8 cellular contexts compared by ENCODE assay signal in genomic region chr17:40542562-40543411, GRCh38. TPM values are rescaled to one million over a fixed set of nuclear protein-coding genes. Genes with fewer than 3 reads are reported as not detected.
DNase-seq lines count a peak whose midpoint lies in the region; ATAC-seq and TF ChIP-seq lines count a peak whose summit lies in the region.

No MANE protein-coding gene starts in this region.

- peak overlapping the region; percentile 54 to 88 (median 84) for H3K4me2 ChIP-seq in BLaER1 treated with 17β-estradiol and CSF1 and Interleukin-3, amounts not matched to agents 10 nM and 100 nM

- H3K9me3 ChIP-seq in BLaER1 treated with 17β-estradiol and CSF1 and Interleukin-3, amounts not matched to agents 10 nM and 100 nM (replicated peaks in 1 of 11), result no peaks in the 10 kb centered on the region
- H3K9me3 ChIP-seq in lung (ENCODE audit: control insufficient read depth in 2 of 2, insufficient read depth in 1 of 2, low read length in 1 of 2) (no peaks in the 10 kb centered on the region), subcutaneous abdominal adipose tissue (ENCODE audit: control insufficient read depth in 5 of 5, low read length in 5 of 5) (peaks cover 0 to 2% (median 0%) of the 10 kb centered on the region in 5 donors)

- no peaks in the 10 kb centered on the region for H3K27me3 ChIP-seq in BLaER1 treated with 17β-estradiol and CSF1 and Interleukin-3, amounts not matched to agents 10 nM and 100 nM
- H3K27me3 ChIP-seq in lung (ENCODE audit: control insufficient read depth, insufficient read depth) (no peaks in the 10 kb centered on the region), subcutaneous abdominal adipose tissue (ENCODE audit: control insufficient read depth in 5 of 5, insufficient read depth in 4 of 5, low read length in 5 of 5) (peaks cover 0 to 3% (median 0%) of the 10 kb centered on the region in 5 donors)

- no peaks in the 10 kb centered on the region for H4K20me1 ChIP-seq in BLaER1 treated with 17β-estradiol and CSF1 and Interleukin-3, amounts not matched to agents 10 nM and 100 nM

- H3K27ac ChIP-seq in BLaER1 treated with 17β-estradiol and CSF1 and Interleukin-3, amounts not matched to agents 10 nM and 100 nM, result peak overlapping the region; percentile 68 to 80 (median 73)
- H3K27ac ChIP-seq in lung (ENCODE audit: low read depth in 1 of 2, low read length in 1 of 2), result peak overlapping the region; percentile 76 to 79
- H3K27ac ChIP-seq in subcutaneous abdominal adipose tissue (ENCODE audit: low read depth, low read length), result peak overlapping the region; percentile 95

- no peaks in the 10 kb centered on the region for H3K36me3 ChIP-seq in BLaER1 treated with 17β-estradiol and CSF1 and Interleukin-3, amounts not matched to agents 10 nM and 100 nM
- H3K36me3 ChIP-seq in lung (ENCODE audit: control insufficient read depth in 2 of 2, insufficient read depth in 2 of 2, low read length in 2 of 2), result no peaks in the 10 kb centered on the region
- no peaks in the 10 kb centered on the region for H3K36me3 ChIP-seq in subcutaneous abdominal adipose tissue (ENCODE audit: control insufficient read depth in 5 of 5, insufficient read depth in 5 of 5, low read length in 5 of 5)

- no peak for TF ChIP-seq CTCF in lung (IDR thresholded peaks at IDR 0.05; ENCODE audit: control extremely low read depth, extremely low read depth)

- H3K4me3 ChIP-seq in BLaER1 treated with 17β-estradiol and CSF1 and Interleukin-3, amounts not matched to agents 10 nM and 100 nM, result peak overlapping the region in 1 of 10 experiments; percentile 31; a peak in 1 of 20 replicates
- H3K4me3 ChIP-seq in lung (no peak overlapping the region), subcutaneous abdominal adipose tissue (ENCODE audit: low read depth in 1 of 5, low read length in 5 of 5) (peak overlapping the region in 1 of 5 donors; percentile 7)

- WGBS in lung, 2 donors, result 48 to 57% methylated on average over 14 of the region's 14 CpGs

- peak overlapping the region; percentile 44 to 78 (median 64); a peak in 21 of 22 replicates for H3K9ac ChIP-seq in BLaER1 treated with 17β-estradiol and CSF1 and Interleukin-3, amounts not matched to agents 10 nM and 100 nM
- peak overlapping the region; percentile 30 to 91 (median 62) for H3K9ac ChIP-seq in subcutaneous abdominal adipose tissue (ENCODE audit: low read length in 5 of 5)

- H3K4me1 ChIP-seq in BLaER1 treated with 17β-estradiol and CSF1 and Interleukin-3, amounts not matched to agents 10 nM and 100 nM, result peaks cover 57 to 92% (median 85%) of the 10 kb centered on the region in 10 experiments
- H3K4me1 ChIP-seq in lung (ENCODE audit: control insufficient read depth in 2 of 2, insufficient read depth in 2 of 2, low read length in 2 of 2) (peaks cover 6 to 43% of the 10 kb centered on the region in 2 donors), subcutaneous abdominal adipose tissue (ENCODE audit: control insufficient read depth in 5 of 5, insufficient read depth in 5 of 5, low read length in 5 of 5) (peaks cover 31 to 67% (median 58%) of the 10 kb centered on the region in 5 donors)

- DNase-seq in SHP77 (lab: John Stamatoyannopoulos, UW) (peak; percentile 70 to 80), lung (ENCODE audit: low spot score) (no peak), NCI-H2029 treated with DMSO at 0.1 percent for 48 hours (lab: John Stamatoyannopoulos, UW) (no peak), middle frontal gyrus (ENCODE audit: extremely low spot score, low spot score) (no peak)
- peak; percentile 52 for DNase-seq in central memory CD4-positive, alpha-beta T cell

- peak; percentile 42 for ATAC-seq in GM21786 (IDR thresholded peaks at IDR 0.05; ENCODE audit: unreplicated experiment)
- ATAC-seq in lung (ENCODE audit: insufficient read depth, low FRiP score), result peak; percentile 63

RNA-seq across cellular contexts. Expression of gene CCR7, which starts 22.5 kb away (rescaled TPM):
- 1 to 10 TPM; 1.8 to 4.0 TPM for total RNA-seq in lung
- polyA plus RNA-seq in lung, result 1 to 10 TPM; 2.1 to 5.9 TPM

RNA-seq across cellular contexts. Expression of gene TNS4, which starts 41.4 kb away (rescaled TPM):
- 1 to 10 TPM in 1 of 2 donors, under 1 TPM in 1; 0.17 to 6.8 TPM for total RNA-seq in lung
- 1 to 10 TPM; 2.0 to 2.3 TPM for polyA plus RNA-seq in lung

Comparison
In these comparisons a context has a peak if more than half of its experiments do, and no peak if none do; other contexts are left out.
1. DNase-seq: peak in SHP77 (2 of 2) and central memory CD4-positive, alpha-beta T cell (single experiment); none in lung (single experiment), NCI-H2029 treated with DMSO at 0.1 percent for 48 hours (single experiment) and middle frontal gyrus (single experiment).
2. Peak in every context shown above with its lines, with median percentiles within 50 percentile points of each other: H3K27ac ChIP-seq.